ENCODE assay signal across 15 cellular contexts in genomic region chr7:150665882-150666281, GRCh38. TPM values are rescaled to one million over a fixed set of nuclear protein-coding genes. Genes with fewer than 3 reads are reported as not detected.
DNase-seq lines count a peak whose midpoint lies in the region; ATAC-seq, FAIRE-seq and TF ChIP-seq lines count a peak whose summit lies in the region.
"Had no signal": no experiment of that assay in that cellular context is flagged by ENCODE, and none has a peak within 500 bp of the region (broad histone marks: within the 10 kb centered on the region; RNA-seq: fewer than 3 reads in every experiment).

No MANE protein-coding gene starts in this region.

- DNase-seq in CD4-positive, alpha-beta T cell: no peak
- DNase-seq in GM18507 (ENCODE audit: extremely low spot score, insufficient read length, low read depth) (no peak), nephron progenitor cell (no peak), MG63 (no peak), Caco-2 (no peak), WERI-Rb-1 (no peak)
- DNase-seq: midbrain, NCI-H2029 treated with DMSO at 0.1 percent for 48 hours, ovary had no signal

- peak overlapping the region; percentile 91 for H3K27ac Mint-ChIP-seq in CD4-positive, alpha-beta T cell
- H3K27ac Mint-ChIP-seq in activated naive CD8-positive, alpha-beta T cell: peak overlapping the region; percentile 98
- H3K27ac Mint-ChIP-seq in nephron progenitor cell: peak overlapping the region; percentile 3
- H3K27ac Mint-ChIP-seq in Caco-2 (ENCODE audit: unreplicated experiment): no peak overlapping the region

- TF ChIP-seq CTCF in CD4-positive, alpha-beta T cell (IDR thresholded peaks at IDR 0.05): no peak
- no peak for TF ChIP-seq CTCF in nephron progenitor cell (IDR thresholded peaks at IDR 0.05)
- no peak for TF ChIP-seq CTCF in Caco-2 (IDR thresholded peaks at IDR 0.05; ENCODE audit: insufficient read depth in 1 of 2, low read depth in 1 of 2, low read length in 1 of 2, severe bottlenecking in 1 of 2, unreplicated experiment in 1 of 2)
- no peak for TF ChIP-seq CTCF in WERI-Rb-1 (IDR thresholded peaks at IDR 0.05; ENCODE audit: low read depth, low read length)

- H3K27me3 ChIP-seq in CD4-positive, alpha-beta T cell (ENCODE audit: control insufficient read depth, insufficient read depth, low read length): no peaks in the 10 kb centered on the region
- H3K27me3 ChIP-seq in MG63 (no peaks in the 10 kb centered on the region), Caco-2 (replicated peaks; ENCODE audit: control insufficient read depth, insufficient read depth, low read length) (no peaks in the 10 kb centered on the region), WERI-Rb-1 (ENCODE audit: insufficient read depth, low read depth, severe bottlenecking) (no peaks in the 10 kb centered on the region)
- H3K27me3 ChIP-seq: BLaER1 treated with 17β-estradiol and CSF1 and Interleukin-3, amounts not matched to agents 10 nM and 100 nM; ovary had no signal

- BruUV-seq in Caco-2 (replicated peaks; lab: Mats Ljungman, UMichigan): no TSS peak

- peak overlapping the region; percentile 27 for H3K4me3 Mint-ChIP-seq in CD4-positive, alpha-beta T cell
- H3K4me3 Mint-ChIP-seq in activated naive CD8-positive, alpha-beta T cell: peak overlapping the region; percentile 74
- no peak overlapping the region for H3K4me3 Mint-ChIP-seq in nephron progenitor cell
- no peak overlapping the region for H3K4me3 Mint-ChIP-seq in Caco-2 (ENCODE audit: unreplicated experiment)

- H3K27ac ChIP-seq in CD4-positive, alpha-beta T cell (ENCODE audit: low read depth, low read length): peak overlapping the region; percentile 73
- no peak overlapping the region for H3K27ac ChIP-seq in WERI-Rb-1
- H3K27ac ChIP-seq: epithelial cell of prostate, ovary, RWPE1, thoracic aorta had no signal

- CTCF ChIA-PET in CD4-positive, alpha-beta T cell (lab: Charles Lee): interaction anchor here (1.2 kb wide), 1 partner anchor 217 kb away, joined by 3 read pairs; no protein-coding TSS in a partner anchor
- CTCF ChIA-PET in Caco-2 (lab: Charles Lee): no interaction called here

- intact Hi-C loops in CD4-positive, alpha-beta T cell (cut with DNase I, micrococcal nuclease): loop anchor here (2.0 to 5.0 kb wide), 2 partner anchors 33 to 71 kb away; partner anchors contain the start of genes GIMAP5 (in 1 of the 2) and GIMAP6 (in 1 of the 2)
- intact Hi-C loops in Caco-2 (cut with micrococcal nuclease; ENCODE audit: unreplicated experiment): no loop called here

- H3K4me3 ChIP-seq in MG63: no peak overlapping the region
- H3K4me3 ChIP-seq in Caco-2 (ENCODE audit: low read depth, low read length): no peak overlapping the region
- no peak overlapping the region for H3K4me3 ChIP-seq in WERI-Rb-1 (ENCODE audit: low read depth, low read length)
- H3K4me3 ChIP-seq: BLaER1 treated with 17β-estradiol and CSF1 and Interleukin-3, amounts not matched to agents 10 nM and 100 nM; ovary; thoracic aorta had no signal

- POLR2A ChIA-PET in CD4-positive, alpha-beta T cell (lab: Charles Lee): interaction anchor here (1.0 to 5.5 kb wide), 9 partner anchors 9 to 150 kb away, joined by 3 to 55 read pairs (median 5); partner anchors contain the start of genes GIMAP2 and GIMAP6
- POLR2A ChIA-PET in Caco-2 (lab: Charles Lee): no interaction called here

- no peaks in the 10 kb centered on the region for H3K4me1 ChIP-seq in Caco-2

- ATAC-seq in CD4-positive, alpha-beta T cell (ENCODE audit: poor library complexity): no peak

- H3K36me3 ChIP-seq in MG63 (no peaks in the 10 kb centered on the region), Caco-2 (ENCODE audit: control insufficient read depth, insufficient read depth, low read length) (no peaks in the 10 kb centered on the region), WERI-Rb-1 (no peaks in the 10 kb centered on the region)
- H3K36me3 ChIP-seq: BLaER1 treated with 17β-estradiol and CSF1 and Interleukin-3, amounts not matched to agents 10 nM and 100 nM; ovary; thoracic aorta had no signal

- peaks cover 47% of the 10 kb centered on the region for H3K36me3 Mint-ChIP-seq in CD4-positive, alpha-beta T cell (ENCODE audit: low read depth)
- peaks cover 6% of the 10 kb centered on the region for H3K36me3 Mint-ChIP-seq in activated naive CD8-positive, alpha-beta T cell
- H3K36me3 Mint-ChIP-seq in nephron progenitor cell (ENCODE audit: low read depth) (no peaks in the 10 kb centered on the region), Caco-2 (ENCODE audit: insufficient read depth, unreplicated experiment) (no peaks in the 10 kb centered on the region)

- H3K4me1 Mint-ChIP-seq in CD4-positive, alpha-beta T cell (ENCODE audit: low read depth): peaks cover 95% of the 10 kb centered on the region
- peaks cover 99% of the 10 kb centered on the region for H3K4me1 Mint-ChIP-seq in activated naive CD8-positive, alpha-beta T cell (ENCODE audit: low read depth)
- H3K4me1 Mint-ChIP-seq in nephron progenitor cell (no peaks in the 10 kb centered on the region), Caco-2 (ENCODE audit: low read depth, unreplicated experiment) (no peaks in the 10 kb centered on the region)

- no peaks in the 10 kb centered on the region for H3K27me3 Mint-ChIP-seq in CD4-positive, alpha-beta T cell
- no peaks in the 10 kb centered on the region for H3K27me3 Mint-ChIP-seq in activated naive CD8-positive, alpha-beta T cell
- H3K27me3 Mint-ChIP-seq in nephron progenitor cell (ENCODE audit: low read depth, poor library complexity): no peaks in the 10 kb centered on the region
- H3K27me3 Mint-ChIP-seq in Caco-2 (ENCODE audit: insufficient read depth, unreplicated experiment): peaks cover 6% of the 10 kb centered on the region

- peaks cover 7% of the 10 kb centered on the region for H3K9me3 Mint-ChIP-seq in CD4-positive, alpha-beta T cell
- peaks cover 5% of the 10 kb centered on the region for H3K9me3 Mint-ChIP-seq in activated naive CD8-positive, alpha-beta T cell (ENCODE audit: low read depth)
- peaks cover 15% of the 10 kb centered on the region for H3K9me3 Mint-ChIP-seq in nephron progenitor cell
- H3K9me3 Mint-ChIP-seq in Caco-2 (ENCODE audit: unreplicated experiment): peaks cover 10% of the 10 kb centered on the region

- H3K9me3 ChIP-seq in CD4-positive, alpha-beta T cell (ENCODE audit: control insufficient read depth, low read length): no peaks in the 10 kb centered on the region
- no peaks in the 10 kb centered on the region for H3K9me3 ChIP-seq in MG63
- H3K9me3 ChIP-seq in Caco-2: peaks cover 5% of the 10 kb centered on the region
- H3K9me3 ChIP-seq in WERI-Rb-1 (ENCODE audit: severe bottlenecking): no peaks in the 10 kb centered on the region
- H3K9me3 ChIP-seq: ovary, thoracic aorta had no signal

- FAIRE-seq in GM18507 (lab: Jason Lieb, UNC): peak; percentile 69
- FAIRE-seq: keratinocyte had no signal

RNA-seq across cellular contexts. Expression of gene GIMAP2, which starts 19.6 kb away (rescaled TPM):
- total RNA-seq in CD4-positive, alpha-beta T cell: 10 to 100 TPM; 64.1 to 65.1 TPM
- 3.1 and 8.3 TPM in 2 replicates for total RNA-seq in MG63 (2014; rRNA removed; shearing (Covaris generic); ENCODE audit: low replicate concordance)
- total RNA-seq in Caco-2 (2022): not detected in 2 replicates

RNA-seq across cellular contexts. Expression of gene GIMAP6, which starts 33.7 kb away (rescaled TPM):
- total RNA-seq in CD4-positive, alpha-beta T cell: 10 to 100 TPM; 14.3 to 14.9 TPM
- total RNA-seq in MG63 (2014; rRNA removed; shearing (Covaris generic); ENCODE audit: low replicate concordance): not detected in 2 replicates
- not detected in 2 replicates for total RNA-seq in Caco-2 (2022)

RNA-seq across cellular contexts. Expression of gene GIMAP1, which starts 50.5 kb away (rescaled TPM):
- total RNA-seq in CD4-positive, alpha-beta T cell: 1 to 10 TPM; 8.0 to 8.1 TPM
- not detected in 2 replicates for total RNA-seq in MG63 (2014; rRNA removed; shearing (Covaris generic); ENCODE audit: low replicate concordance)
- not detected in 2 replicates for total RNA-seq in Caco-2 (2022)

Comparison
In these comparisons a context has a peak if more than half of its experiments do, and no peak if none do; other contexts are left out.
1. H3K4me3 Mint-ChIP-seq: peak in CD4-positive, alpha-beta T cell (single experiment) and activated naive CD8-positive, alpha-beta T cell (single experiment); none in nephron progenitor cell (single experiment) and Caco-2 (single experiment).
2. RNA of gene GIMAP6, which starts 33.7 kb away (total RNA-seq): 14.3 to 14.9 TPM in CD4-positive, alpha-beta T cell; not detected in MG63 and not detected in Caco-2; every median in the first group is over 10 times any median in the second.